18 cellular contexts compared by ENCODE assay signal in the genomic region with DNA sequence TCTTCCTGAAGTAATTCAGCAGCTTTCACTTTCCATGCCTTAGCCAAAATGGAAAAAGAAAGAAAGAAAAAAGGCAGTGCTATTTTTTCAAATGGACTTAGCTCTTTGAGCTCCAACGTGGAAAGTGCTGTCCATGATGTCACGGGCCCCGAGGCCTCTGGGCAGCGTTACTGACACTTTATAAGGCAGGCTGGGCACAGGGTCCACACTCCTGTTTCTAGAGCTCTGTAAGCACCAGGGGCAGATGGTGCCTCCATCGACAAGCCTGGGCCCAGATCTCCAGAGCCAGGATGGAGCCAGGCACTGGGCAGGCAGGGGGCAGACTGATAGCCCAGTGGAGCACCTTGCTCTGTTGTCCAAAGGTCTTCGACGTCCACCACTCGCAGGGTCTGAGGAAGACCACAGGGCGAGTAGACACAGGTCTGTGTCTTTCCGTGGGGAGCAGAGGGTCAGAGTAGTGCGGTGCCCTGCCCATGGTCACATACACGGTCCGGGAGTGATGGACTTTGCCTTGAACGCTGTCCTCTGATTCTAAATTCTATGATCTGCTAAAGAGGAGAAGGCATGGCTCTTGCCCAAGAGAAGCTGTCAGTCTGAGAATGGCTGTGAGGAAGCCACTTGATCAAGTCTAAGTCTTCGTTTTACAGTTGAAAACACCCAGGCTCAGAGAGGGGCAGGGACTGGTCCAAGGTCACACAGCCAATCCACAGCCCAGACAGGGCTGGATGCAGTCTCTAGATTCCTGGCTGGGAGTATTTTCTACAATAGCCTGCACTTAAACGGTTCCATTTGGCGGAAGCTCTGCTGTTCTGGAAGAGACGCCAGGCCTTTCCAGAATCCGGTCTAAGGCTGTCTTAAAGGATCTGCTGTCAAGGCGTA. TPM values are rescaled to one million over a fixed set of nuclear protein-coding genes. Genes with fewer than 3 reads are reported as not detected.
"Had no signal": no experiment of that assay in that cellular context is flagged by ENCODE, and none has a peak within 500 bp of the region (broad histone marks: within the 10 kb centered on the region; RNA-seq: fewer than 3 reads in every experiment).

No MANE protein-coding gene starts in this region.

- H3K27me3 Mint-ChIP-seq: activated CD4-positive, alpha-beta memory T cell treated with anti-CD3 and anti-CD28 coated beads for 36 hours; activated naive CD8-positive, alpha-beta T cell; stimulated activated memory B cell treated with anti-CD40 and anti-IgM and Interleukin-4, amounts not matched to agents 10 μg/mL and 1 μg/mL and 100 μg/mL, for 72 hours had no signal

- FAIRE-seq: pancreas had no signal

- H3K27ac ChIP-seq: left ventricle myocardium inferior, pancreas, tibial nerve had no signal

- H3K9me3 Mint-ChIP-seq: activated CD4-positive, alpha-beta memory T cell treated with anti-CD3 and anti-CD28 coated beads for 36 hours; stimulated activated memory B cell treated with anti-CD40 and anti-IgM and Interleukin-4, amounts not matched to agents 10 μg/mL and 1 μg/mL and 100 μg/mL, for 72 hours had no signal

- H3K36me3 ChIP-seq: left ventricle myocardium inferior, pancreas, spleen, tibial nerve had no signal

- H3K4me3 Mint-ChIP-seq: activated CD4-positive, alpha-beta memory T cell treated with anti-CD3 and anti-CD28 coated beads for 36 hours; activated naive CD8-positive, alpha-beta T cell; stimulated activated memory B cell treated with anti-CD40 and anti-IgM and Interleukin-4, amounts not matched to agents 10 μg/mL and 1 μg/mL and 100 μg/mL, for 72 hours had no signal

- H3K27me3 ChIP-seq: pancreas, spleen, tibial nerve had no signal

- ATAC-seq: esophagus mucosa; pancreas; stimulated activated memory B cell treated with anti-CD40 and anti-IgM and Interleukin-4, amounts not matched to agents 10 μg/mL and 1 μg/mL and 100 μg/mL, for 72 hours had no signal

- H3K9me3 ChIP-seq: left ventricle myocardium inferior, pancreas, spleen, tibial nerve had no signal

- H3K4me1 ChIP-seq: pancreas, tibial nerve had no signal

- H3K27ac Mint-ChIP-seq: activated CD4-positive, alpha-beta memory T cell treated with anti-CD3 and anti-CD28 coated beads for 36 hours; activated naive CD8-positive, alpha-beta T cell; stimulated activated memory B cell treated with anti-CD40 and anti-IgM and Interleukin-4, amounts not matched to agents 10 μg/mL and 1 μg/mL and 100 μg/mL, for 72 hours had no signal

- H3K36me3 Mint-ChIP-seq: activated CD4-positive, alpha-beta memory T cell treated with anti-CD3 and anti-CD28 coated beads for 36 hours; activated naive CD8-positive, alpha-beta T cell; brain; stimulated activated memory B cell treated with anti-CD40 and anti-IgM and Interleukin-4, amounts not matched to agents 10 μg/mL and 1 μg/mL and 100 μg/mL, for 72 hours had no signal

- DNase-seq: activated CD4-positive, alpha-beta memory T cell treated with anti-CD3 and anti-CD28 coated beads for 36 hours; activated CD4-positive, alpha-beta T cell treated with anti-CD3 and anti-CD28 coated beads for 1 hour; activated gamma-delta T cell; activated T-cell treated with anti-CD3 and anti-CD28 coated beads, Interleukin-2, amount 50 U/mL, for 48 hours; amygdala; dermis blood vessel endothelial cell; foreskin fibroblast; head of caudate nucleus; left ventricle myocardium inferior; retina; spleen; stimulated activated CD4-positive, alpha-beta T cell treated with anti-CD3 and anti-CD28 coated beads, Interleukin-1b, Interleukin-23, amount 100 ng/mL, for 48 hours had no signal

- H3K4me3 ChIP-seq: left ventricle myocardium inferior, pancreas, spleen, tibial nerve had no signal

RNA-seq across cellular contexts. Expression of a gene that starts 22.1 kb away (rescaled TPM):
- total RNA-seq: activated CD4-positive, alpha-beta memory T cell treated with anti-CD3 and anti-CD28 coated beads for 36 hours; dermis blood vessel endothelial cell had no signal
